ENCODE assay signal across 9 cellular contexts in genomic region chr3:49701388-49702077, GRCh38. TPM values are rescaled to one million over a fixed set of nuclear protein-coding genes. Genes with fewer than 3 reads are reported as not detected.
DNase-seq lines count a peak whose midpoint lies in the region; ATAC-seq, FAIRE-seq and TF ChIP-seq lines count a peak whose summit lies in the region.
"Had no signal": no experiment of that assay in that cellular context is flagged by ENCODE, and none has a peak within 500 bp of the region (broad histone marks: within the 10 kb centered on the region; RNA-seq: fewer than 3 reads in every experiment).

No MANE protein-coding gene starts in this region.

- H3K9me3 Mint-ChIP-seq in WTC11 = no peaks in the 10 kb centered on the region
- no peaks in the 10 kb centered on the region for H3K9me3 Mint-ChIP-seq in neural progenitor cell
- H3K9me3 Mint-ChIP-seq: activated naive CD4-positive, alpha-beta T cell treated with anti-CD3 and anti-CD28 coated beads, Interleukin-2, amount 50 U/mL, for 24 hours had no signal

- H3K4me1 Mint-ChIP-seq in WTC11 = peaks cover 16% of the 10 kb centered on the region
- no peaks in the 10 kb centered on the region for H3K4me1 Mint-ChIP-seq in neural progenitor cell
- H3K4me1 Mint-ChIP-seq: activated naive CD4-positive, alpha-beta T cell treated with anti-CD3 and anti-CD28 coated beads, Interleukin-2, amount 50 U/mL, for 24 hours had no signal

- TF ChIP-seq POLR2A in GM12891 (IDR thresholded peaks at IDR 0.05; ENCODE audit: low read depth, low read length) = no peak

- peak; percentile 47 for DNase-seq in GM12891 (ENCODE audit: insufficient read length, low spot score)
- DNase-seq in WTC11 (ENCODE audit: low spot score) = peak; percentile 85
- peak; percentile 75 for DNase-seq in neural progenitor cell (ENCODE audit: low spot score)
- DNase-seq in medulla oblongata (ENCODE audit: extremely low spot score) = no peak
- DNase-seq in mucosa of descending colon = no peak
- DNase-seq: SHP77 treated with DMSO at 0.1 percent for 48 hours; stimulated activated CD4-positive, alpha-beta T cell treated with anti-CD3 and anti-CD28 coated beads, Interleukin-1b, Interleukin-23, amount 100 ng/mL, for 48 hours had no signal

- TF ChIP-seq CTCF in WTC11 (IDR thresholded peaks at IDR 0.05) (no peak), neural progenitor cell (IDR thresholded peaks at IDR 0.05) (peak; percentile 66), mucosa of descending colon (IDR thresholded peaks at IDR 0.05) (no peak)

- POLR2A ChIA-PET in WTC11 (lab: Charles Lee) = interaction anchor here (0.8 to 1.0 kb wide), 2 partner anchors 18 to 209 kb away, joined by 3 to 6 read pairs; partner anchors contain the start of gene AMIGO3

- H3K36me3 Mint-ChIP-seq in WTC11 = peaks cover 3% of the 10 kb centered on the region
- peaks cover 2% of the 10 kb centered on the region for H3K36me3 Mint-ChIP-seq in neural progenitor cell
- H3K36me3 Mint-ChIP-seq: activated naive CD4-positive, alpha-beta T cell treated with anti-CD3 and anti-CD28 coated beads, Interleukin-2, amount 50 U/mL, for 24 hours had no signal

- H3K4me3 Mint-ChIP-seq in WTC11 (no peak overlapping the region), neural progenitor cell (no peak overlapping the region)
- H3K4me3 Mint-ChIP-seq: activated naive CD4-positive, alpha-beta T cell treated with anti-CD3 and anti-CD28 coated beads, Interleukin-2, amount 50 U/mL, for 24 hours had no signal

- no peaks in the 10 kb centered on the region for H3F3A ChIP-seq in neural progenitor cell (ENCODE audit: low read depth)

- H3K27me3 Mint-ChIP-seq in WTC11 (ENCODE audit: low read depth) = no peaks in the 10 kb centered on the region
- H3K27me3 Mint-ChIP-seq in neural progenitor cell (ENCODE audit: insufficient read depth, low read depth) = peaks cover 2% of the 10 kb centered on the region
- H3K27me3 Mint-ChIP-seq: activated naive CD4-positive, alpha-beta T cell treated with anti-CD3 and anti-CD28 coated beads, Interleukin-2, amount 50 U/mL, for 24 hours had no signal

- H3K9ac ChIP-seq in neural progenitor cell = peak overlapping the region; percentile 32

- no peak overlapping the region for H2AFZ ChIP-seq in neural progenitor cell (replicated peaks)

- H3K4me2 ChIP-seq in neural progenitor cell = no peak overlapping the region

- H4K20me1 ChIP-seq in neural progenitor cell (ENCODE audit: low read depth) = no peaks in the 10 kb centered on the region

- no peaks in the 10 kb centered on the region for H3K36me3 ChIP-seq in neural progenitor cell
- peaks cover 5% of the 10 kb centered on the region for H3K36me3 ChIP-seq in mucosa of descending colon (ENCODE audit: low read depth)

- ATAC-seq in WTC11 (peak; percentile 66), HG03175 (IDR thresholded peaks at IDR 0.05; ENCODE audit: unreplicated experiment) (no peak), mucosa of descending colon (no peak)

- FAIRE-seq in GM12891 (lab: Jason Lieb, UNC) = no peak

- H3K27ac ChIP-seq in neural progenitor cell = peak overlapping the region; percentile 20

- H3K27ac Mint-ChIP-seq in WTC11 (no peak overlapping the region; the same call in 1 of the 2 replicates), neural progenitor cell (no peak overlapping the region)
- H3K27ac Mint-ChIP-seq: activated naive CD4-positive, alpha-beta T cell treated with anti-CD3 and anti-CD28 coated beads, Interleukin-2, amount 50 U/mL, for 24 hours had no signal

- CTCF ChIA-PET in WTC11 (lab: Charles Lee) = interaction anchor here (0.6 to 3.7 kb wide), 66 partner anchors 8 to 422 kb away, joined by 3 to 55 read pairs (median 4); partner anchors contain the start of genes AMIGO3, AMT, CAMKV and GMPPB

- H3K9me3 ChIP-seq in neural progenitor cell (ENCODE audit: low read depth) (no peaks in the 10 kb centered on the region), mucosa of descending colon (no peaks in the 10 kb centered on the region)

- no peaks in the 10 kb centered on the region for H3K4me1 ChIP-seq in neural progenitor cell
- no peaks in the 10 kb centered on the region for H3K4me1 ChIP-seq in mucosa of descending colon (ENCODE audit: low read depth)

- H3K4me3 ChIP-seq in neural progenitor cell (no peak overlapping the region), mucosa of descending colon (no peak overlapping the region)

- intact Hi-C loops in mucosa of descending colon (cut with DNase I, micrococcal nuclease) = no loop called here

- no peaks in the 10 kb centered on the region for H3K27me3 ChIP-seq in neural progenitor cell

- H3K79me2 ChIP-seq in neural progenitor cell (ENCODE audit: low read depth) = no peaks in the 10 kb centered on the region

TF ChIP-seq in GM12891, 5 proteins besides CTCF, POLR2A, EP300 and RAD21:
- no peak for TF ChIP-seq POLR2AphosphoS5 (IDR thresholded peaks at IDR 0.05; ENCODE audit: low read depth, low read length)
- TF ChIP-seq TAF1 (IDR thresholded peaks at IDR 0.05; ENCODE audit: low read depth, low read length) = no peak
- no peak for TF ChIP-seq POU2F2 (IDR thresholded peaks at IDR 0.05; ENCODE audit: low read depth, low read length)
- no peak for TF ChIP-seq SPI1 (IDR thresholded peaks at IDR 0.05; ENCODE audit: low read depth, low read length)

TF ChIP-seq in WTC11, 78 proteins besides CTCF, POLR2A, EP300 and RAD21:
- 0 out of 2 replicates have a peak, but pooled peaks have one; percentile 44 for TF ChIP-seq MLX (CRISPR knock-in tag; IDR thresholded peaks at IDR 0.05)
- no peak for TF ChIP-seq ELF4 (CRISPR knock-in tag; IDR thresholded peaks at IDR 0.05; ENCODE audit: low read depth)
TF ChIP-seq in WTC11: peak in this region for 1.

RNA-seq across cellular contexts. Expression of gene RNF123, which starts 12.2 kb away (rescaled TPM):
- polyA plus RNA-seq in GM12891 (2012; ENCODE audit: low read depth, missing spikeins) = 7.8 TPM
- total RNA-seq in WTC11 (2021) (45.5 to 47.1 TPM (median 46.8 TPM) in 3 replicates), neural progenitor cell (ENCODE audit: low replicate concordance) (15.0 and 34.4 TPM in 2 replicates), mucosa of descending colon (10 to 100 TPM; 45.5 to 58.1 (median 51.0) TPM)

RNA-seq across cellular contexts. Expression of gene MST1, which starts 12.3 kb away (rescaled TPM):
- polyA plus RNA-seq in GM12891 (2012; ENCODE audit: low read depth, missing spikeins) = 21.7 TPM
- 13.8 to 17.2 TPM (median 17.2 TPM) in 3 replicates for total RNA-seq in WTC11 (2021)
- total RNA-seq in neural progenitor cell (ENCODE audit: low replicate concordance) = 2.7 and 8.8 TPM in 2 replicates
- total RNA-seq in mucosa of descending colon = 10 to 100 TPM; 16.8 to 55.9 (median 18.8) TPM

RNA-seq across cellular contexts. Expression of gene AMIGO3, which starts 18.0 kb away (rescaled TPM):
- 1.0 TPM for polyA plus RNA-seq in GM12891 (2012; ENCODE audit: low read depth, missing spikeins)
- 3.9 to 5.3 TPM (median 4.3 TPM) in 3 replicates for total RNA-seq in WTC11 (2021)
- 2.6 TPM in 1 of 2 replicates, not detected in the other for total RNA-seq in neural progenitor cell (ENCODE audit: low replicate concordance)
- total RNA-seq in mucosa of descending colon = not detected

RNA-seq across cellular contexts. Expression of gene GMPPB, which starts 22.2 kb away (rescaled TPM):
- 18.9 TPM for polyA plus RNA-seq in GM12891 (2012; ENCODE audit: low read depth, missing spikeins)
- total RNA-seq in WTC11 (2021) = 23.7 to 28.7 TPM (median 28.0 TPM) in 3 replicates
- 10.6 and 18.8 TPM in 2 replicates for total RNA-seq in neural progenitor cell (ENCODE audit: low replicate concordance)
- 10 to 100 TPM; 36.0 to 60.5 (median 47.4) TPM for total RNA-seq in mucosa of descending colon

RNA-seq across cellular contexts. Expression of gene APEH, which starts 27.4 kb away (rescaled TPM):
- 80.9 TPM for polyA plus RNA-seq in GM12891 (2012; ENCODE audit: low read depth, missing spikeins)
- 270 to 276 TPM (median 273 TPM) in 3 replicates for total RNA-seq in WTC11 (2021)
- 132 and 160 TPM in 2 replicates for total RNA-seq in neural progenitor cell (ENCODE audit: low replicate concordance)
- 100 to 1,000 TPM; 110 to 176 (median 142) TPM for total RNA-seq in mucosa of descending colon

Comparison
In these comparisons a context has a peak if more than half of its experiments do, and no peak if none do; other contexts are left out.
1. DNase-seq: peak in GM12891 (single experiment), WTC11 (single experiment) and neural progenitor cell (single experiment); none in medulla oblongata (single experiment) and mucosa of descending colon (0 of 3).